In the genomic region with DNA sequence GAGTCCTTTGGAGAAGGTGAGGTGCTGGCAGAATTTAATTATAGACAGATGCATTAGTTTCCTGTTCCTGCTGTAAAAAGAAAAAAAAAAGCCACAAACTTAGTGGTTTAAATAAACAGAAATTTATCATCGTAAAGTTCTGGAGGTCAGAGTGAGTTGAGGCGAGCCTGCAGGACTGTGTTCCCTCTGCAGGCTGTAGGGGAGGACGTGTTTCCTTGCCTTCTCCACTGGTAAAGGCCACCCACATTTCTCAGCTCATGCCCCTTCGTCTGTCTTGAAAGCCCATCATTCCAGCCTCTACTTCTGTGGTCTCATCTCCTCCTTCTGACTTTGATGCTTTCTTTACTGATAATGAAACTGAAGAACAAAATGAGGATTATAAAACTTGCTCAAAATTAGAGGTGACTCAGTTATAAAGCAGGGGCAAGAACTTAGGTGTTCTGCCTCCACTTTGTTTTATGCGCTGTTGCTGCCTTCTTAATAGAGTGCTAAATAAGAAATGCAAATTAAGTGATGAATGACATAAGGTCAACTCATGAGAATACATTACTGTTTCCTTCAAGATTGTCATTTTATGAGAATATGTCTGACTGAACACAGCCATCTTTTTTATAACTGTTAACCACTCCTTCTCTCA, we compare ENCODE assay signal across 9 cellular contexts.
DNase-seq lines count a peak whose midpoint lies in the region; ATAC-seq and TF ChIP-seq lines count a peak whose summit lies in the region.
"Had no signal": no experiment of that assay in that cellular context is flagged by ENCODE, and none has a peak within 500 bp of the region (broad histone marks: within the 10 kb centered on the region; RNA-seq: fewer than 3 reads in every experiment).

No MANE protein-coding gene starts in this region.

- ATAC-seq in GM19467 (IDR thresholded peaks at IDR 0.05; ENCODE audit: unreplicated experiment) (no peak), GM19035 (IDR thresholded peaks at IDR 0.05; ENCODE audit: unreplicated experiment) (no peak)

- no peak overlapping the region for H3K4me3 ChIP-seq in fibroblast of pulmonary artery (replicated peaks; ENCODE audit: low read depth, low read length)

- TF ChIP-seq CTCF in fibroblast of pulmonary artery (IDR thresholded peaks at IDR 0.05; ENCODE audit: low read length, missing control alignments): no peak

- peak; percentile 52 for DNase-seq in stimulated activated CD4-positive, alpha-beta T cell treated with anti-CD3 and anti-CD28 coated beads, Interleukin-15, amount 100 ng/mL, for 24 hours
- no peak for DNase-seq in stimulated activated CD4-positive, alpha-beta T cell treated with anti-CD3 and anti-CD28 coated beads, Interleukin-2, amount 100 ng/mL, for 48 hours
- peak; percentile 43 to 53 for DNase-seq in activated CD4-positive, alpha-beta T cell treated with anti-CD3 and anti-CD28 coated beads, Interleukin-2, amount 50 U/mL, for 48 hours
- DNase-seq in fibroblast of pulmonary artery (ENCODE audit: low read depth): peak; percentile 16
- no peak for DNase-seq in NCI-H1930 (lab: John Stamatoyannopoulos, UW)
- DNase-seq in Kasumi-1 (lab: John Stamatoyannopoulos, UW): no peak
- DNase-seq: mesendoderm had no signal

Comparison
In these comparisons a context has a peak if more than half of its experiments do, and no peak if none do; other contexts are left out.
1. DNase-seq: peak in stimulated activated CD4-positive, alpha-beta T cell treated with anti-CD3 and anti-CD28 coated beads, Interleukin-15, amount 100 ng/mL, for 24 hours (single experiment), activated CD4-positive, alpha-beta T cell treated with anti-CD3 and anti-CD28 coated beads, Interleukin-2, amount 50 U/mL, for 48 hours (2 of 2) and fibroblast of pulmonary artery (single experiment); none in stimulated activated CD4-positive, alpha-beta T cell treated with anti-CD3 and anti-CD28 coated beads, Interleukin-2, amount 100 ng/mL, for 48 hours (0 of 2), NCI-H1930 (0 of 2) and Kasumi-1 (0 of 2).